17 cellular contexts compared by ENCODE assay signal in genomic region chr4:139916041-139916440, GRCh38.
DNase-seq lines count a peak whose midpoint lies in the region; ATAC-seq and TF ChIP-seq lines count a peak whose summit lies in the region.
"Had no signal": no experiment of that assay in that cellular context is flagged by ENCODE, and none has a peak within 500 bp of the region (broad histone marks: within the 10 kb centered on the region; RNA-seq: fewer than 3 reads in every experiment).

No MANE protein-coding gene starts in this region.

- H3K36me3 Mint-ChIP-seq in nephron (ENCODE audit: low read depth) = no peaks in the 10 kb centered on the region

- H3K9me3 ChIP-seq in cardiac muscle cell (ENCODE audit: low read depth) (no peaks in the 10 kb centered on the region), heart left ventricle (no peaks in the 10 kb centered on the region), esophagus muscularis mucosa (no peaks in the 10 kb centered on the region), transverse colon (no peaks in the 10 kb centered on the region)

- H3K27ac Mint-ChIP-seq in nephron = peak overlapping the region in 2 of 3 experiments; percentile 63 to 82
- H3K27ac Mint-ChIP-seq: CD14-positive monocyte had no signal

- no peaks in the 10 kb centered on the region for H3K27me3 Mint-ChIP-seq in nephron (ENCODE audit: low read depth)

- TF ChIP-seq EP300 in esophagus muscularis mucosa (IDR thresholded peaks at IDR 0.05) (no peak), transverse colon (IDR thresholded peaks at IDR 0.05; ENCODE audit: low read depth) (no peak)

- H3K27me3 ChIP-seq in cardiac muscle cell (no peaks in the 10 kb centered on the region), heart left ventricle (no peaks in the 10 kb centered on the region), esophagus muscularis mucosa (no peaks in the 10 kb centered on the region), transverse colon (no peaks in the 10 kb centered on the region)

- no peak overlapping the region for H3K4me3 Mint-ChIP-seq in nephron
- H3K4me3 Mint-ChIP-seq: CD14-positive monocyte had no signal

- no peak for TF ChIP-seq CTCF in cardiac muscle cell (IDR thresholded peaks at IDR 0.05; ENCODE audit: low read depth, low read length)
- no peak for TF ChIP-seq CTCF in heart left ventricle (IDR thresholded peaks at IDR 0.05)
- TF ChIP-seq CTCF in esophagus muscularis mucosa (IDR thresholded peaks at IDR 0.05) = no peak
- TF ChIP-seq CTCF in nephron (IDR thresholded peaks at IDR 0.05; ENCODE audit: unreplicated experiment in 3 of 3) = no peak
- no peak for TF ChIP-seq CTCF in transverse colon (IDR thresholded peaks at IDR 0.05)

- ATAC-seq in heart left ventricle = no peak

- in situ Hi-C loops in transverse colon (cut with MboI; ENCODE audit: low pct_ligation_motif_present in 1 of 4, low pct_unique_long_range_greater_than_20kb in 1 of 4, low sequenced_read_pairs in 3 of 4) = no loop called here

- 53 to 76% (median 67%) methylated on average over 1 of the region's 1 CpG for WGBS in heart left ventricle, 4 donors
- 33% methylated on average over 1 of the region's 1 CpG for WGBS in esophagus muscularis mucosa
- 70% methylated on average over 1 of the region's 1 CpG; no CpG with 5 or more reads in 1 of the 2 donors for WGBS in transverse colon (ENCODE audit: low coverage in 1 of 2), 2 donors

- H3K4me3 ChIP-seq in cardiac muscle cell (no peak overlapping the region), heart left ventricle (no peak overlapping the region), esophagus muscularis mucosa (no peak overlapping the region), transverse colon (no peak overlapping the region)

- H3K36me3 ChIP-seq in cardiac muscle cell (no peaks in the 10 kb centered on the region), heart left ventricle (no peaks in the 10 kb centered on the region), esophagus muscularis mucosa (no peaks in the 10 kb centered on the region), transverse colon (no peaks in the 10 kb centered on the region)

- DNase-seq in cardiac muscle cell (ENCODE audit: low read depth in 1 of 2, low spot score in 1 of 2) = no peak
- no peak for DNase-seq in heart left ventricle
- no peak for DNase-seq in esophagus muscularis mucosa (ENCODE audit: extremely low spot score)
- no peak for DNase-seq in transverse colon
- DNase-seq in HT-29 (ENCODE audit: low spot score) = no peak
- DNase-seq in glomerular visceral epithelial cell (ENCODE audit: extremely low spot score) = no peak
- no peak for DNase-seq in effector CD8-positive, alpha-beta T cell (lab: John Stamatoyannopoulos, UW)
- DNase-seq: COR-L47; HCEC 1CT; Karpas-422; MM.1S; NCI-H1417 treated with DMSO at 0.1 percent for 48 hours; NCI-H2029; NCI-H524 treated with DMSO at 0.1 percent for 48 hours; NK-92 treated with Interleukin-12 subunit alpha and Interleukin-12 subunit beta, amount 100 ng/mL, for 24 hours had no signal

- H3K4me1 Mint-ChIP-seq in nephron = peaks cover 94% of the 10 kb centered on the region

- no peaks in the 10 kb centered on the region for H3K9me3 Mint-ChIP-seq in nephron
- H3K9me3 Mint-ChIP-seq: CD14-positive monocyte had no signal

- peak overlapping the region; percentile 26 for H3K27ac ChIP-seq in cardiac muscle cell
- peak overlapping the region in 4 of 12 donors; percentile 11 to 58 (median 26) for H3K27ac ChIP-seq in heart left ventricle
- peak overlapping the region; percentile 81 to 87 (median 84) for H3K27ac ChIP-seq in esophagus muscularis mucosa (replicated peaks in 1 of 4)
- peak overlapping the region in 3 of 4 donors; percentile 48 to 77 (median 55) for H3K27ac ChIP-seq in transverse colon

- TF ChIP-seq POLR2A in heart left ventricle (IDR thresholded peaks at IDR 0.05) (no peak), esophagus muscularis mucosa (IDR thresholded peaks at IDR 0.05; ENCODE audit: low read depth) (no peak), transverse colon (IDR thresholded peaks at IDR 0.05) (no peak)

- H3K4me1 ChIP-seq in cardiac muscle cell (ENCODE audit: low read depth) (peaks cover 53% of the 10 kb centered on the region), heart left ventricle (peaks cover 25 to 83% (median 61%) of the 10 kb centered on the region in 12 donors), esophagus muscularis mucosa (peaks cover 64 to 92% (median 85%) of the 10 kb centered on the region in 4 donors), transverse colon (peaks cover 9 to 53% (median 48%) of the 10 kb centered on the region in 4 donors)

- intact Hi-C loops in heart left ventricle (cut with DNase I) = loop anchor here in 4 of 10 donors (5.0 to 10.0 kb wide), 7 partner anchors 151 to 336 kb away; partner anchors contain the start of gene MAML3 (in 3 of the 4)
- intact Hi-C loops in esophagus muscularis mucosa (cut with DNase I) = no loop called here
- intact Hi-C loops in transverse colon (cut with DNase I; ENCODE audit: low total_unique reads) = loop anchor here (10.0 kb wide), 1 partner anchor 239 kb away; the partner anchor contains the start of gene MAML3
